8 cellular contexts compared by ENCODE assay signal in the genomic region with DNA sequence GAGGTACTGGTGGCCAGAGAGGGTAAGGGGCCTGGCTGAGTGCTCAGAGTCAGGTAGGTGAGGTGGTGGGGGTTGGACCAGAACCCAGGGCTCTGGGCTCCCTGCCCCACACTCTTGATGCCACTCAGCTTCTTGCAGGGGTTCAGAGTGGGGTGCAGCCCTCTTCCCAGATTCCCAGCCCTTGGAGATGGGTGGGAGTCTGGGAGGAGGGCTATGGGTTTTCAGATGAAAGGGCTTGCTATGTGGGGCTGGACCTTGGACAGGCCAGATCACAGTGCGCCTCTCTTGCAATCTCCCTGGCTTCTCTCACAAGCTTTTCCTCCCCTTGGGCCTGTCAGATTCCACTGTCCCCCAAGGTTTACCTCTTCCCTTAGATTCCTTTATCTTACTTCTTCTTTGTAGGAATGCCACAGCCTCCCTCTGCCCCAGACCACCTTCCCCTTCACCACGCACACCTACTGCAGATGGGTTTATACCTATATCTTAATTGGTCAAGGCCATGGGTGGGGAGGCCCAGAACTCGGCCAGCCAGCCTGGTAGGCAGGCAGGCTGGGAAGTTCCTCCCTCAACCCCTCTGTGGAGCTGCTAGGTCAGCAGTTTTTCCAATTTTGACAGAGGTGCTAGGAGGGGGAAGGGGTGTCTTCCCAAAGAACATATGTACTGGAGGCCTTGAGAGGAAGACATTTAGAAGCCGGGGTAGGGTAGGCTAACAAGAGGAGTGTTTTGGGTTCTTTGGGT. TPM values are rescaled to one million over a fixed set of nuclear protein-coding genes. Genes with fewer than 3 reads are reported as not detected.
DNase-seq lines count a peak whose midpoint lies in the region; ATAC-seq and TF ChIP-seq lines count a peak whose summit lies in the region.
"Had no signal": no experiment of that assay in that cellular context is flagged by ENCODE, and none has a peak within 500 bp of the region (broad histone marks: within the 10 kb centered on the region; RNA-seq: fewer than 3 reads in every experiment).

No MANE protein-coding gene starts in this region.

- H3K27me3 ChIP-seq in left lung: no peaks in the 10 kb centered on the region

- no peaks in the 10 kb centered on the region for H3K36me3 ChIP-seq in left lung
- no peaks in the 10 kb centered on the region for H3K36me3 ChIP-seq in urinary bladder (ENCODE audit: insufficient read depth)

- no peaks in the 10 kb centered on the region for H3K9me3 ChIP-seq in left lung

- intact Hi-C loops in Right ventricle myocardium superior (cut with DNase I) (no loop called here), left ventricle myocardium superior (cut with micrococcal nuclease) (no loop called here), left lung (cut with DNase I) (no loop called here)

- ATAC-seq in Right ventricle myocardium superior (ENCODE audit: poor library complexity) (peak; percentile 8), left ventricle myocardium superior (no peak), left lung (no peak), GM21423 (IDR thresholded peaks at IDR 0.05; ENCODE audit: unreplicated experiment) (no peak)

- H3K27ac ChIP-seq in left lung (peak overlapping the region in 1 of 2 donors; percentile 68), urinary bladder (ENCODE audit: low read depth) (no peak overlapping the region)
- H3K27ac ChIP-seq: C4-2B had no signal

- WGBS in urinary bladder: 53% methylated on average over 4 of the region's 4 CpGs

- no peak for TF ChIP-seq CTCF in left lung (IDR thresholded peaks at IDR 0.05)

- DNase-seq in Right ventricle myocardium superior: no peak
- no peak for DNase-seq in left ventricle myocardium superior
- no peak for DNase-seq in left lung
- no peak for DNase-seq in iPS-NIHi11 (ENCODE audit: low spot score)
- DNase-seq: activated gamma-delta T cell had no signal

- peak overlapping the region; percentile 57 to 61 for H3K4me3 ChIP-seq in left lung
- H3K4me3 ChIP-seq in urinary bladder (ENCODE audit: low read depth, low read length): peak overlapping the region; percentile 80

- peaks cover 6 to 40% of the 10 kb centered on the region in 2 donors for H3K4me1 ChIP-seq in left lung
- no peaks in the 10 kb centered on the region for H3K4me1 ChIP-seq in urinary bladder (ENCODE audit: insufficient read depth)

RNA-seq across cellular contexts. Expression of a gene that starts 1.3 kb away (rescaled TPM):
- total RNA-seq in Right ventricle myocardium superior (8.8 TPM), left ventricle myocardium superior (7.3 TPM), left lung (10 to 100 TPM; 16.2 to 23.4 TPM), urinary bladder (35.4 TPM)
- polyA plus RNA-seq in urinary bladder: 13.5 TPM

RNA-seq across cellular contexts. Expression of a gene that starts 29.3 kb away (rescaled TPM):
- total RNA-seq in Right ventricle myocardium superior (0.65 TPM), left ventricle myocardium superior (2.3 TPM), left lung (1 to 10 TPM; 5.9 to 6.4 TPM), urinary bladder (1.8 TPM)
- 5.9 TPM for polyA plus RNA-seq in urinary bladder

RNA-seq across cellular contexts. Expression of a gene that starts 29.6 kb away (rescaled TPM):
- total RNA-seq in Right ventricle myocardium superior: 22.5 TPM
- total RNA-seq in left ventricle myocardium superior: 25.1 TPM
- total RNA-seq in left lung: 10 to 100 TPM; 48.0 to 49.3 TPM
- 51.4 TPM for total RNA-seq in urinary bladder
- 37.5 TPM for polyA plus RNA-seq in urinary bladder

RNA-seq across cellular contexts. Expression of a gene that starts 32.2 kb away (rescaled TPM):
- total RNA-seq in Right ventricle myocardium superior: 25.6 TPM
- 21.7 TPM for total RNA-seq in left ventricle myocardium superior
- 10 to 100 TPM; 39.4 to 64.2 TPM for total RNA-seq in left lung
- total RNA-seq in urinary bladder: 41.8 TPM
- 136 TPM for polyA plus RNA-seq in urinary bladder

RNA-seq across cellular contexts. Expression of a gene that starts 42.4 kb away (rescaled TPM):
- total RNA-seq in Right ventricle myocardium superior (84.7 TPM), left ventricle myocardium superior (86.8 TPM), left lung (10 to 100 TPM; 32.7 to 40.7 TPM), urinary bladder (12.3 TPM)
- polyA plus RNA-seq in urinary bladder: 70.9 TPM
